In the genomic region with DNA sequence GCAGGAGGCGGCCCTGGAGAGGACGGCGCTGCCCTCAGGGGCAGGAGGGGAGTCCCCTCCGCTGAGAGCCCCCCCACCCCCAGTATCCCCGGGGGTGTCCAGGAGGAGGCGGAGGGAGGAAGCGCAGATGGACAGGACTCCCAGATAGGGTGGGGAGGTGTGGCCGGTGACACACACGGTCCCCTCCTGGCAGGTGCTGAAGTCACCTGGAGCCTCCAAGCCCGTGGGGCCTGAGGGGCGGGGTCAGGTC, we compare ENCODE assay signal across 8 cellular contexts. TPM values are rescaled to one million over a fixed set of nuclear protein-coding genes. Genes with fewer than 3 reads are reported as not detected.
DNase-seq lines count a peak whose midpoint lies in the region; ATAC-seq and TF ChIP-seq lines count a peak whose summit lies in the region.

No MANE protein-coding gene starts in this region.

- TF ChIP-seq POLR2A in IMR-90 (IDR thresholded peaks at IDR 0.05; ENCODE audit: low read depth, low read length) = no peak

- no peaks in the 10 kb centered on the region for H3K36me3 ChIP-seq in IMR-90 (ENCODE audit: control insufficient read depth, insufficient read depth, low read length)

- no peak overlapping the region for H3K4ac ChIP-seq in IMR-90 (ENCODE audit: low read depth, low read length)

- H2BK120ac ChIP-seq in IMR-90 (ENCODE audit: low read depth, low read length) = no peak overlapping the region

- peaks cover 11% of the 10 kb centered on the region for H4K20me1 ChIP-seq in IMR-90 (ENCODE audit: insufficient read depth, low read length)

- in situ Hi-C loops in IMR-90 (cut with MboI; ENCODE audit: low sequenced_read_pairs) = no loop called here

- H2BK5ac ChIP-seq in IMR-90 (ENCODE audit: low read depth, low read length, poor library complexity, severe bottlenecking) = no peak overlapping the region

- no peak for TF ChIP-seq CTCF in AG04450 (IDR thresholded peaks at IDR 0.05; ENCODE audit: low read depth, low read length)
- TF ChIP-seq CTCF in IMR-90 (conservative IDR thresholded peaks at IDR 0.05; ENCODE audit: low read depth, low read length) = no peak

- H3K4me1 ChIP-seq in IMR-90 (ENCODE audit: control insufficient read depth, insufficient read depth, low read length) = peaks cover 4% of the 10 kb centered on the region; the same call in 1 of the 2 replicates

- no peak overlapping the region for H2BK15ac ChIP-seq in IMR-90 (ENCODE audit: low read depth, low read length)

- H2AK5ac ChIP-seq in IMR-90 (ENCODE audit: low read depth, low read length) = no peak overlapping the region; the same call in 1 of the 2 replicates

- no peaks in the 10 kb centered on the region for H3K36me3 Mint-ChIP-seq in naive B cell

- H3K79me1 ChIP-seq in IMR-90 (ENCODE audit: low read depth in 1 of 2, low read length in 2 of 2) = peaks cover 0 to 9% of the 10 kb centered on the region in 2 experiments; a peak in 1 of 4 replicates

- H3K14ac ChIP-seq in IMR-90 (replicated peaks; ENCODE audit: low read depth, low read length) = no peak overlapping the region

- H2AFZ ChIP-seq in IMR-90 (replicated peaks; ENCODE audit: low read length, poor library complexity) = peak overlapping the region; percentile 86

- no peak overlapping the region for H4K5ac ChIP-seq in IMR-90 (ENCODE audit: low read depth, low read length)

- dilution Hi-C loops in IMR-90 (cut with HindIII; ENCODE audit: low sequenced_read_pairs, unreplicated experiment) = no loop called here

- H3K4me3 ChIP-seq in AG04450 (ENCODE audit: low read depth, low read length) = peak overlapping the region; percentile 70
- peak overlapping the region; percentile 44 for H3K4me3 ChIP-seq in IMR-90 (ENCODE audit: insufficient read depth, low read depth, low read length)

- peaks cover 3% of the 10 kb centered on the region; the same call in 1 of the 2 replicates for H3K9me1 ChIP-seq in IMR-90 (ENCODE audit: insufficient read depth, low read length)

- H3K18ac ChIP-seq in IMR-90 (ENCODE audit: low read depth, low read length) = no peak overlapping the region

- H3K56ac ChIP-seq in IMR-90 (ENCODE audit: extremely low read depth, insufficient read depth, low read length) = no peak overlapping the region

- no peak overlapping the region for H3K9ac ChIP-seq in IMR-90 (ENCODE audit: low read depth, low read length)

- H3K4me1 Mint-ChIP-seq in naive B cell = peaks cover 10 to 26% (median 11%) of the 10 kb centered on the region in 3 donors

- no peak for TF ChIP-seq RAD21 in IMR-90 (IDR thresholded peaks at IDR 0.05; ENCODE audit: low read length)

- no peak overlapping the region for H2BK20ac ChIP-seq in IMR-90 (ENCODE audit: low read depth, low read length)

- H3K4me3 Mint-ChIP-seq in naive B cell = peak overlapping the region; percentile 84 to 90 (median 88)

- no peaks in the 10 kb centered on the region for H3K27me3 ChIP-seq in AG04450 (ENCODE audit: control insufficient read depth, insufficient read depth, low read length)
- H3K27me3 ChIP-seq in IMR-90 (ENCODE audit: control insufficient read depth, insufficient read depth, low read length) = no peaks in the 10 kb centered on the region

- peak overlapping the region in 1 of 6 donors; percentile 68 for H3K27ac Mint-ChIP-seq in naive B cell

- H3K23ac ChIP-seq in IMR-90 (ENCODE audit: low read depth, low read length) = no peak overlapping the region

- H3K9me3 Mint-ChIP-seq in naive B cell = no peaks in the 10 kb centered on the region

- CTCF ChIA-PET in AG04450 (lab: Charles Lee) (no interaction called here), IMR-90 (lab: Yijun Ruan, JAX) (no interaction called here)

- H2AK9ac ChIP-seq in IMR-90 (replicated peaks; ENCODE audit: low read depth, low read length, poor library complexity) = peak overlapping the region; percentile 76

- intact Hi-C loops in IMR-90 (cut with micrococcal nuclease) = loop anchor here (10.0 kb wide), 1 partner anchor 117 kb away; the partner anchor contains the start of gene PTK6

- DNase-seq in AG04450 (ENCODE audit: low read depth, low spot score) = no peak
- DNase-seq in IMR-90 = no peak
- DNase-seq in cerebellum (ENCODE audit: low spot score) = peak; percentile 45
- no peak for DNase-seq in naive B cell
- DNase-seq in midbrain (lab: John Stamatoyannopoulos, UW) = no peak
- no peak for DNase-seq in NCI-H446 (lab: John Stamatoyannopoulos, UW)
- DNase-seq in germinal center (ENCODE audit: low spot score) = no peak

- no peaks in the 10 kb centered on the region for H3K27me3 Mint-ChIP-seq in naive B cell

- ATAC-seq in IMR-90 (ENCODE audit: low read depth) (no peak), naive B cell (ENCODE audit: low read depth in 2 of 2) (peak; percentile 37 to 40)
- no peak for ATAC-seq in activated CD4-positive, CD25-positive, alpha-beta regulatory T cell treated with anti-CD3 and anti-CD28 coated beads, Interleukin-2, amount 50 U/mL, for 24 hours

- H3K27ac ChIP-seq in AG04450 (ENCODE audit: low read depth, low read length) (no peak overlapping the region), IMR-90 (ENCODE audit: insufficient read depth, low read length) (no peak overlapping the region; the same call in 1 of the 2 replicates)

- H4K91ac ChIP-seq in IMR-90 (ENCODE audit: insufficient read depth, low read depth, low read length) = no peak overlapping the region

- no peak overlapping the region for H4K8ac ChIP-seq in IMR-90 (ENCODE audit: low read depth in 2 of 2, low read length in 2 of 2)

- no TSS peak for BruUV-seq in IMR-90 (replicated peaks; lab: Mats Ljungman, UMichigan)

- POLR2A ChIA-PET in AG04450 (lab: Yijun Ruan, JAX) = interaction anchor here (0.7 to 1.4 kb wide), 2 partner anchors 10 to 31 kb away, joined by 4 to 6 read pairs; no protein-coding TSS in a partner anchor
- POLR2A ChIA-PET in IMR-90 (lab: Charles Lee; ENCODE audit: unreplicated experiment) = no interaction called here

- H3K9me3 ChIP-seq in AG04450 (ENCODE audit: control insufficient read depth, insufficient read depth, low read length) = no peaks in the 10 kb centered on the region; the same call in 1 of the 2 replicates
- H3K9me3 ChIP-seq in IMR-90 (ENCODE audit: control insufficient read depth, insufficient read depth, low read length) = no peaks in the 10 kb centered on the region

- H3K4me2 ChIP-seq in IMR-90 (ENCODE audit: low read depth, low read length) = peak overlapping the region; percentile 82; the same call in 1 of the 2 replicates

- WGBS in IMR-90 (ENCODE audit: extremely low coverage in 2 of 2, insufficient read length in 1 of 2), 2 experiments = 9% methylated on average over 4 of the region's 11 CpGs; no CpG with 5 or more reads in 1 of the 2 experiments

TF ChIP-seq in IMR-90, 13 proteins besides CTCF, POLR2A, EP300 and RAD21 (continues in another document):
- no peak for TF ChIP-seq MAZ (IDR thresholded peaks at IDR 0.05; ENCODE audit: borderline replicate concordance, low read depth, low read length)
- no peak for TF ChIP-seq ELK1 (IDR thresholded peaks at IDR 0.05; ENCODE audit: borderline replicate concordance, low read depth, low read length)

RNA-seq across cellular contexts. Expression of gene STMN3, which starts 1.4 kb away (rescaled TPM):
- polyA plus RNA-seq in AG04450 (2011; rRNA removed) (21.8 and 26.9 TPM in 2 replicates), IMR-90 (2012; rRNA removed) (62.3 and 67.4 TPM in 2 replicates), naive B cell (ENCODE audit: low read depth in 6 of 6) (1 to 10 TPM; 1.2 to 4.2 (median 2.5) TPM)
- 11.3 and 13.3 TPM in 2 replicates for polyA minus RNA-seq in AG04450 (2011; rRNA and poly(A)+ RNA removed)
- total RNA-seq in IMR-90 (2012; rRNA removed) (20.3 and 21.1 TPM in 2 replicates), cerebellum (66.7 TPM)
- 33.4 and 56.7 TPM in 2 replicates for polyA plus RNA-seq in IMR-90 (2012; cell fraction: cytosol; rRNA removed)
- polyA plus RNA-seq in IMR-90 (2012; cell fraction: nucleus; rRNA removed; ENCODE audit: low replicate concordance) = 57.3 and 74.5 TPM in 2 replicates

RNA-seq across cellular contexts. Expression of gene RTEL1, which starts 6.2 kb away (rescaled TPM):
- polyA plus RNA-seq in AG04450 (2011; rRNA removed) (11.3 and 14.6 TPM in 2 replicates), IMR-90 (2012; rRNA removed) (18.8 and 22.5 TPM in 2 replicates), naive B cell (ENCODE audit: low read depth in 6 of 6) (1 to 10 TPM in 5 of 6 donors, not detected in 1; 1.5 to 6.5 (median 3.0) TPM)
- polyA minus RNA-seq in AG04450 (2011; rRNA and poly(A)+ RNA removed) = 25.6 and 41.1 TPM in 2 replicates
- total RNA-seq in IMR-90 (2012; rRNA removed) (9.4 and 14.7 TPM in 2 replicates), cerebellum (13.4 TPM)
- 7.5 and 18.1 TPM in 2 replicates for polyA plus RNA-seq in IMR-90 (2012; cell fraction: cytosol; rRNA removed)
- polyA plus RNA-seq in IMR-90 (2012; cell fraction: nucleus; rRNA removed; ENCODE audit: low replicate concordance) = 121 and 228 TPM in 2 replicates

RNA-seq across cellular contexts. Expression of gene GMEB2, which starts 25.0 kb away (rescaled TPM):
- polyA plus RNA-seq in AG04450 (2011; rRNA removed) (6.3 and 7.3 TPM in 2 replicates), IMR-90 (2012; rRNA removed) (10.0 and 10.6 TPM in 2 replicates), naive B cell (ENCODE audit: low read depth in 6 of 6) (10 to 100 TPM in 1 of 6 donors, 1 to 10 TPM in 5; 3.1 to 16.0 (median 8.6) TPM)
- polyA minus RNA-seq in AG04450 (2011; rRNA and poly(A)+ RNA removed) = 6.6 and 7.3 TPM in 2 replicates
- total RNA-seq in IMR-90 (2012; rRNA removed) (5.0 and 5.3 TPM in 2 replicates), cerebellum (7.3 TPM)
- polyA plus RNA-seq in IMR-90 (2012; cell fraction: cytosol; rRNA removed) = 7.2 and 11.4 TPM in 2 replicates
- polyA plus RNA-seq in IMR-90 (2012; cell fraction: nucleus; rRNA removed; ENCODE audit: low replicate concordance) = 17.0 and 27.6 TPM in 2 replicates

RNA-seq across cellular contexts. Expression of gene TNFRSF6B, which starts 44.6 kb away (rescaled TPM):
- 2.5 and 5.2 TPM in 2 replicates for polyA plus RNA-seq in AG04450 (2011; rRNA removed)
- polyA minus RNA-seq in AG04450 (2011; rRNA and poly(A)+ RNA removed) = 0.74 and 1.2 TPM in 2 replicates
- 1.1 and 1.3 TPM in 2 replicates for total RNA-seq in IMR-90 (2012; rRNA removed)
- polyA plus RNA-seq in IMR-90 (2012; rRNA removed) = 11.0 and 12.0 TPM in 2 replicates
- 3.7 and 18.0 TPM in 2 replicates for polyA plus RNA-seq in IMR-90 (2012; cell fraction: cytosol; rRNA removed)
- 22.6 and 133 TPM in 2 replicates for polyA plus RNA-seq in IMR-90 (2012; cell fraction: nucleus; rRNA removed; ENCODE audit: low replicate concordance)
- 0.82 TPM for total RNA-seq in cerebellum
- not detected for polyA plus RNA-seq in naive B cell (ENCODE audit: low read depth in 6 of 6)

RNA-seq across cellular contexts. Expression of gene ARFRP1, which starts 55.9 kb away (rescaled TPM):
- polyA plus RNA-seq in AG04450 (2011; rRNA removed) (21.4 and 23.8 TPM in 2 replicates), IMR-90 (2012; rRNA removed) (36.3 and 36.6 TPM in 2 replicates), naive B cell (ENCODE audit: low read depth in 6 of 6) (10 to 100 TPM; 35.6 to 62.9 (median 45.8) TPM)
- 21.6 and 22.1 TPM in 2 replicates for polyA minus RNA-seq in AG04450 (2011; rRNA and poly(A)+ RNA removed)
- total RNA-seq in IMR-90 (2012; rRNA removed) (25.3 and 29.2 TPM in 2 replicates), cerebellum (17.3 TPM)
- 36.7 and 61.6 TPM in 2 replicates for polyA plus RNA-seq in IMR-90 (2012; cell fraction: cytosol; rRNA removed)
- polyA plus RNA-seq in IMR-90 (2012; cell fraction: nucleus; rRNA removed; ENCODE audit: low replicate concordance) = 102 and 139 TPM in 2 replicates

Comparison
In these comparisons a context has a peak if more than half of its experiments do, and no peak if none do; other contexts are left out.
1. ATAC-seq: peak in naive B cell (2 of 2); none in IMR-90 (single experiment) and activated CD4-positive, CD25-positive, alpha-beta regulatory T cell treated with anti-CD3 and anti-CD28 coated beads, Interleukin-2, amount 50 U/mL, for 24 hours (0 of 2).